1 cellular context compared by ENCODE assay signal in the genomic region with DNA sequence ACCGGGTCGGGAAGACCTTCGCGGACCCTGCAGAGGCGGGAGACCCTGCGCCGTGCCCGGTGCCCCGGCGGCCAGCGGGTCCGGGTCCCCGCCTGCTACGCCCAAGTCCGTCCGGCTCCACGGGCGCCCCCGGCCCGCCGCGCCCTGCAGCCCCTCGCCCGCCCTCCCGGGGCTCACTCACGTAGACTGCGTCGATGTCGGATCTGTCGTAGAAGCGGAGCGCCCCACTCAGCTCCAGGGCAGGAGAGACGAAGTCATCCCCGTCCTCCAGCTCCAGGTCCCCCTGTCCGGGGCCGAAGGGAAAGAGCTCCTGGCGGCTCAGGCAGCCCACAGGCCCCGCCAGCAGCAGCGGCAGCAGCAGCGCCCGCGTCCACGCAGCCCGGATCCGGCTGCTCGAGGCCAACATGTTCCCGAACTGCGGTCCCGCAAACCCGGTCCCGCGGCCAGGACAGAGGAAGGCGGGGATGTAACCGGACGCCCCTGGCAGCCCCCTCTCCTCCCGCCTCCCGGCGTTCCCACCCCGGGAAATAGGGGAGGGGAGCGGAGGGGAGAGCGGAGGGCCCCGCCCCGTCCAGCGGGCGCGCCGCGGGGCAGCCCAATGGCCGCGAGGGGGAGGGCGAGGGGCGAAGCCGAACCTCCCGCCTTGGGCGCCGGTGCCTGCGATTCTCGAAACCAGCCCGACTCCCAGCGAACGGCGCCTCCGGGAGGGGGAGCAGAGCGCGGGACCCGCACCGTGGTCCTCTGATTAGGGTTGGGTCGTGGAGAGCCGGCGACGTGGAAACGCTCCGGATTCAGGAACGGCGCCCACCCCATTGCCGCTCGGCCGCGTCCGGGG.
A peak's percentile ranks its signal among the peaks of the same experiment; 100 is the strongest.
TF ChIP-seq lines count a peak whose summit lies in the region.

Gene NID1 (minus strand): TSS at position 417 of the 835 bp plus-strand sequence. CDS start 11 bp downstream, at position 406.

TF ChIP-seq in HepG2, 621 proteins besides CTCF, POLR2A, EP300 and RAD21 (continued from another document and continues in another):
- TF ChIP-seq ZNF281 (CRISPR knock-in tag; IDR thresholded peaks at IDR 0.05; ENCODE audit: borderline replicate concordance) (peak; percentile 41), ZKSCAN1 (IDR thresholded peaks at IDR 0.05; ENCODE audit: low read length) (no peak; the same call in 1 of the 2 replicates), KMT2A (CRISPR knock-in tag; IDR thresholded peaks at IDR 0.05) (no peak), ZNF83 (CRISPR knock-in tag; IDR thresholded peaks at IDR 0.05; ENCODE audit: borderline replicate concordance) (no peak), CBX5 (CRISPR knock-in tag; IDR thresholded peaks at IDR 0.05; ENCODE audit: borderline replicate concordance) (no peak), CHD2 (IDR thresholded peaks at IDR 0.05; ENCODE audit: low read depth, low read length) (no peak; the same call in 1 of the 2 replicates), BCL6 (CRISPR knock-in tag; IDR thresholded peaks at IDR 0.05) (peak; percentile 39), PLRG1 (conservative IDR thresholded peaks at IDR 0.05) (no peak), ZNF234 (CRISPR knock-in tag; conservative IDR thresholded peaks at IDR 0.05) (no peak), ZNF660 (CRISPR knock-in tag; IDR thresholded peaks at IDR 0.05; ENCODE audit: borderline replicate concordance, low read depth) (no peak), ZNF282 (IDR thresholded peaks at IDR 0.05; ENCODE audit: partially characterized antibody) (no peak), SAP130 (CRISPR knock-in tag; IDR thresholded peaks at IDR 0.05; ENCODE audit: low read depth) (peak; percentile 77), SNAI1 (CRISPR knock-in tag; IDR thresholded peaks at IDR 0.05; ENCODE audit: borderline replicate concordance) (0 out of 2 replicates have a peak, but pooled peaks have one; percentile 34), HMG20A (CRISPR knock-in tag; IDR thresholded peaks at IDR 0.05; ENCODE audit: borderline replicate concordance) (peak; percentile 40; the same call in 1 of the 2 replicates), ZFAT (CRISPR knock-in tag; conservative IDR thresholded peaks at IDR 0.05) (no peak), NR2F1 (CRISPR knock-in tag; IDR thresholded peaks at IDR 0.05) (no peak), ZNF124 (CRISPR knock-in tag; IDR thresholded peaks at IDR 0.05) (peak; percentile 34; the same call in 1 of the 2 replicates), GTF3A (CRISPR knock-in tag; conservative IDR thresholded peaks at IDR 0.05) (no peak), SNAPC4 (CRISPR knock-in tag; IDR thresholded peaks at IDR 0.05) (no peak), NAIF1 (CRISPR knock-in tag; IDR thresholded peaks at IDR 0.05; ENCODE audit: borderline replicate concordance) (peak; percentile 97), ETV6 (CRISPR knock-in tag; conservative IDR thresholded peaks at IDR 0.05) (peak; percentile 26; the same call in 1 of the 2 replicates), KLF11 (CRISPR knock-in tag; IDR thresholded peaks at IDR 0.05) (no peak), ZNF678 (CRISPR knock-in tag; IDR thresholded peaks at IDR 0.05) (0 out of 2 replicates have a peak, but pooled peaks have one; percentile 3)
- TF ChIP-seq, protein P1, sequence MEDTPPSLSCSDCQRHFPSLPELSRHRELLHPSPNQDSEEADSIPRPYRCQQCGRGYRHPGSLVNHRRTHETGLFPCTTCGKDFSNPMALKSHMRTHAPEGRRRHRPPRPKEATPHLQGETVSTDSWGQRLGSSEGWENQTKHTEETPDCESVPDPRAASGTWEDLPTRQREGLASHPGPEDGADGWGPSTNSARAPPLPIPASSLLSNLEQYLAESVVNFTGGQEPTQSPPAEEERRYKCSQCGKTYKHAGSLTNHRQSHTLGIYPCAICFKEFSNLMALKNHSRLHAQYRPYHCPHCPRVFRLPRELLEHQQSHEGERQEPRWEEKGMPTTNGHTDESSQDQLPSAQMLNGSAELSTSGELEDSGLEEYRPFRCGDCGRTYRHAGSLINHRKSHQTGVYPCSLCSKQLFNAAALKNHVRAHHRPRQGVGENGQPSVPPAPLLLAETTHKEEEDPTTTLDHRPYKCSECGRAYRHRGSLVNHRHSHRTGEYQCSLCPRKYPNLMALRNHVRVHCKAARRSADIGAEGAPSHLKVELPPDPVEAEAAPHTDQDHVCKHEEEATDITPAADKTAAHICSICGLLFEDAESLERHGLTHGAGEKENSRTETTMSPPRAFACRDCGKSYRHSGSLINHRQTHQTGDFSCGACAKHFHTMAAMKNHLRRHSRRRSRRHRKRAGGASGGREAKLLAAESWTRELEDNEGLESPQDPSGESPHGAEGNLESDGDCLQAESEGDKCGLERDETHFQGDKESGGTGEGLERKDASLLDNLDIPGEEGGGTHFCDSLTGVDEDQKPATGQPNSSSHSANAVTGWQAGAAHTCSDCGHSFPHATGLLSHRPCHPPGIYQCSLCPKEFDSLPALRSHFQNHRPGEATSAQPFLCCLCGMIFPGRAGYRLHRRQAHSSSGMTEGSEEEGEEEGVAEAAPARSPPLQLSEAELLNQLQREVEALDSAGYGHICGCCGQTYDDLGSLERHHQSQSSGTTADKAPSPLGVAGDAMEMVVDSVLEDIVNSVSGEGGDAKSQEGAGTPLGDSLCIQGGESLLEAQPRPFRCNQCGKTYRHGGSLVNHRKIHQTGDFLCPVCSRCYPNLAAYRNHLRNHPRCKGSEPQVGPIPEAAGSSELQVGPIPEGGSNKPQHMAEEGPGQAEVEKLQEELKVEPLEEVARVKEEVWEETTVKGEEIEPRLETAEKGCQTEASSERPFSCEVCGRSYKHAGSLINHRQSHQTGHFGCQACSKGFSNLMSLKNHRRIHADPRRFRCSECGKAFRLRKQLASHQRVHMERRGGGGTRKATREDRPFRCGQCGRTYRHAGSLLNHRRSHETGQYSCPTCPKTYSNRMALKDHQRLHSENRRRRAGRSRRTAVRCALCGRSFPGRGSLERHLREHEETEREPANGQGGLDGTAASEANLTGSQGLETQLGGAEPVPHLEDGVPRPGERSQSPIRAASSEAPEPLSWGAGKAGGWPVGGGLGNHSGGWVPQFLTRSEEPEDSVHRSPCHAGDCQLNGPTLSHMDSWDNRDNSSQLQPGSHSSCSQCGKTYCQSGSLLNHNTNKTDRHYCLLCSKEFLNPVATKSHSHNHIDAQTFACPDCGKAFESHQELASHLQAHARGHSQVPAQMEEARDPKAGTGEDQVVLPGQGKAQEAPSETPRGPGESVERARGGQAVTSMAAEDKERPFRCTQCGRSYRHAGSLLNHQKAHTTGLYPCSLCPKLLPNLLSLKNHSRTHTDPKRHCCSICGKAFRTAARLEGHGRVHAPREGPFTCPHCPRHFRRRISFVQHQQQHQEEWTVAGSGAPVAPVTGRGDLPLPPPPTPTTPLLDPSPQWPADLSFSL (CRISPR knock-in tag; IDR thresholded peaks at IDR 0.05), result no peak
- TF ChIP-seq, protein P2, sequence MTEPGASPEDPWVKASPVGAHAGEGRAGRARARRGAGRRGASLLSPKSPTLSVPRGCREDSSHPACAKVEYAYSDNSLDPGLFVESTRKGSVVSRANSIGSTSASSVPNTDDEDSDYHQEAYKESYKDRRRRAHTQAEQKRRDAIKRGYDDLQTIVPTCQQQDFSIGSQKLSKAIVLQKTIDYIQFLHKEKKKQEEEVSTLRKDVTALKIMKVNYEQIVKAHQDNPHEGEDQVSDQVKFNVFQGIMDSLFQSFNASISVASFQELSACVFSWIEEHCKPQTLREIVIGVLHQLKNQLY (CRISPR knock-in tag; IDR thresholded peaks at IDR 0.05), result no peak
- TF ChIP-seq, protein P3, sequence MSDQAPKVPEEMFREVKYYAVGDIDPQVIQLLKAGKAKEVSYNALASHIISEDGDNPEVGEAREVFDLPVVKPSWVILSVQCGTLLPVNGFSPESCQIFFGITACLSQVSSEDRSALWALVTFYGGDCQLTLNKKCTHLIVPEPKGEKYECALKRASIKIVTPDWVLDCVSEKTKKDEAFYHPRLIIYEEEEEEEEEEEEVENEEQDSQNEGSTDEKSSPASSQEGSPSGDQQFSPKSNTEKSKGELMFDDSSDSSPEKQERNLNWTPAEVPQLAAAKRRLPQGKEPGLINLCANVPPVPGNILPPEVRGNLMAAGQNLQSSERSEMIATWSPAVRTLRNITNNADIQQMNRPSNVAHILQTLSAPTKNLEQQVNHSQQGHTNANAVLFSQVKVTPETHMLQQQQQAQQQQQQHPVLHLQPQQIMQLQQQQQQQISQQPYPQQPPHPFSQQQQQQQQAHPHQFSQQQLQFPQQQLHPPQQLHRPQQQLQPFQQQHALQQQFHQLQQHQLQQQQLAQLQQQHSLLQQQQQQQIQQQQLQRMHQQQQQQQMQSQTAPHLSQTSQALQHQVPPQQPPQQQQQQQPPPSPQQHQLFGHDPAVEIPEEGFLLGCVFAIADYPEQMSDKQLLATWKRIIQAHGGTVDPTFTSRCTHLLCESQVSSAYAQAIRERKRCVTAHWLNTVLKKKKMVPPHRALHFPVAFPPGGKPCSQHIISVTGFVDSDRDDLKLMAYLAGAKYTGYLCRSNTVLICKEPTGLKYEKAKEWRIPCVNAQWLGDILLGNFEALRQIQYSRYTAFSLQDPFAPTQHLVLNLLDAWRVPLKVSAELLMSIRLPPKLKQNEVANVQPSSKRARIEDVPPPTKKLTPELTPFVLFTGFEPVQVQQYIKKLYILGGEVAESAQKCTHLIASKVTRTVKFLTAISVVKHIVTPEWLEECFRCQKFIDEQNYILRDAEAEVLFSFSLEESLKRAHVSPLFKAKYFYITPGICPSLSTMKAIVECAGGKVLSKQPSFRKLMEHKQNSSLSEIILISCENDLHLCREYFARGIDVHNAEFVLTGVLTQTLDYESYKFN (CRISPR knock-in tag; conservative IDR thresholded peaks at IDR 0.05), result peak; percentile 67
- TF ChIP-seq, protein P4, sequence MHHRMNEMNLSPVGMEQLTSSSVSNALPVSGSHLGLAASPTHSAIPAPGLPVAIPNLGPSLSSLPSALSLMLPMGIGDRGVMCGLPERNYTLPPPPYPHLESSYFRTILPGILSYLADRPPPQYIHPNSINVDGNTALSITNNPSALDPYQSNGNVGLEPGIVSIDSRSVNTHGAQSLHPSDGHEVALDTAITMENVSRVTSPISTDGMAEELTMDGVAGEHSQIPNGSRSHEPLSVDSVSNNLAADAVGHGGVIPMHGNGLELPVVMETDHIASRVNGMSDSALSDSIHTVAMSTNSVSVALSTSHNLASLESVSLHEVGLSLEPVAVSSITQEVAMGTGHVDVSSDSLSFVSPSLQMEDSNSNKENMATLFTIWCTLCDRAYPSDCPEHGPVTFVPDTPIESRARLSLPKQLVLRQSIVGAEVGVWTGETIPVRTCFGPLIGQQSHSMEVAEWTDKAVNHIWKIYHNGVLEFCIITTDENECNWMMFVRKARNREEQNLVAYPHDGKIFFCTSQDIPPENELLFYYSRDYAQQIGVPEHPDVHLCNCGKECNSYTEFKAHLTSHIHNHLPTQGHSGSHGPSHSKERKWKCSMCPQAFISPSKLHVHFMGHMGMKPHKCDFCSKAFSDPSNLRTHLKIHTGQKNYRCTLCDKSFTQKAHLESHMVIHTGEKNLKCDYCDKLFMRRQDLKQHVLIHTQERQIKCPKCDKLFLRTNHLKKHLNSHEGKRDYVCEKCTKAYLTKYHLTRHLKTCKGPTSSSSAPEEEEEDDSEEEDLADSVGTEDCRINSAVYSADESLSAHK (CRISPR knock-in tag; IDR thresholded peaks at IDR 0.05; ENCODE audit: borderline replicate concordance), result no peak
- TF ChIP-seq, protein P5, sequence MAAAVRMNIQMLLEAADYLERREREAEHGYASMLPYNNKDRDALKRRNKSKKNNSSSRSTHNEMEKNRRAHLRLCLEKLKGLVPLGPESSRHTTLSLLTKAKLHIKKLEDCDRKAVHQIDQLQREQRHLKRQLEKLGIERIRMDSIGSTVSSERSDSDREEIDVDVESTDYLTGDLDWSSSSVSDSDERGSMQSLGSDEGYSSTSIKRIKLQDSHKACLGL (CRISPR knock-in tag; IDR thresholded peaks at IDR 0.05), result no peak
